Comparison of ENCODE assay signal across 7 cellular contexts in the genomic region with DNA sequence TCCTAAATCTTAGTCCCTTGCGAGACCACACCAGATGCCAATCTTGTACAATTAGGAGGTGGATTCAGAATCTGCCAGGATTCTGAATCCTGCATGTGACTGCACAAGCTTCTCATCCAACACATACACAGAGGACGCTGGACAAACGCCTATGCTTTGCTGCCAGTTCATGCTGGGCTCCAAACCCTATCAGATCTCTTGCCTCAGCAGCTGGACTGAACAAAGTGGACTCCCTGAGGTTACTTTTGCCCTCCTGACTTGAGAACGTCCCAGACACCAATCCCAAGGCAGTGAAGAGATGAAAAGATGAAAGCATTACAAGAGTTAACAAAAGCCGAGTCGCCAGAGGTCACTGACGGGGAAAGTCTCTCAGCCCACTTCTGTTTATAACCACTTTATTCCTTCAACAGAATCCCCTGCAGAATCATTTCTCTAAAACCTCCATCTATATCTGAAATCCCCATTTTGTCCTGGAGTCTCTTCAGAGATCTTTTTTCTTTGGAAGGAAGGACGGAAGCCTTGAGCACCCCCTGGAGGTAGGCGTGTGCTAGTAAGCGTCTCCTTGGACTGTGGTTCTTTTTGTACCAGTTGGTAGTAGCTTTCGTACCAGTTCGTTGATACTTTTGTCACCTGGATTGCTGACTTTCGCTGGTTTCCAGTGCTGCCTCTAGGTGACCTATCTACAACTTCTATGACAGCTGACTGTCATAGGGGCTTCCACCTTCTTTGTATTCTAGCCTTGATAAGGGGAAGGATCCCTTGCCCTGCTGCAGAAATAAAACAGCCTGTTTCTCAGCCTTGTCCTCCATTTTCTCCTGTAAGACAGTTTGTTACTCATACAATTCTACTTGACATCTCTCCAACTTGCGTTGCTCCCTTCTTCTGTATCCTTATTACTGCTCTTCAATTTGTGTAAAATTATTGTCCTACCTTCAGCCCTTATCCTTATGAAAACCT. TPM values are rescaled to one million over a fixed set of nuclear protein-coding genes. Genes with fewer than 3 reads are reported as not detected.
DNase-seq lines count a peak whose midpoint lies in the region; ATAC-seq, FAIRE-seq and TF ChIP-seq lines count a peak whose summit lies in the region.

No MANE protein-coding gene starts in this region.

- peak overlapping the region; percentile 29 for H3K4me3 ChIP-seq in brain microvascular endothelial cell (ENCODE audit: low read depth, low read length)

- peak overlapping the region; percentile 73 for H3K27ac Mint-ChIP-seq in T-helper 2 cell treated with Interferon-gamma antibody and Interleukin-4, amounts not matched to agents 5 μg/mL and 100 μg/mL, for 36 hours

- no peak for TF ChIP-seq POLR2A in GM12891 (IDR thresholded peaks at IDR 0.05; ENCODE audit: low read depth, low read length)

- TF ChIP-seq CTCF in brain microvascular endothelial cell (IDR thresholded peaks at IDR 0.05; ENCODE audit: low read depth, low read length, missing control alignments) = peak; percentile 97

- DNase-seq in GM12891 (ENCODE audit: insufficient read length, low spot score) (no peak), NCI-H146 (lab: John Stamatoyannopoulos, UW) (peak; percentile 70), brain microvascular endothelial cell (peak; percentile 61), iPS-NIHi11 (ENCODE audit: low spot score) (peak; percentile 83), smooth muscle cell of the brain vasculature (ENCODE audit: low read depth, low spot score) (peak; percentile 55)
- DNase-seq in T-helper 2 cell treated with Interferon-gamma antibody and Interleukin-4, amounts not matched to agents 5 μg/mL and 100 μg/mL, for 36 hours (ENCODE audit: low spot score) = peak; percentile 53

- H3K4me1 Mint-ChIP-seq in T-helper 2 cell treated with Interferon-gamma antibody and Interleukin-4, amounts not matched to agents 5 μg/mL and 100 μg/mL, for 36 hours (ENCODE audit: low read depth) = peaks cover 19% of the 10 kb centered on the region

- ATAC-seq in HG02678 (IDR thresholded peaks at IDR 0.05; ENCODE audit: unreplicated experiment) = peak; percentile 44

- no peaks in the 10 kb centered on the region for H3K27me3 Mint-ChIP-seq in T-helper 2 cell treated with Interferon-gamma antibody and Interleukin-4, amounts not matched to agents 5 μg/mL and 100 μg/mL, for 36 hours (ENCODE audit: low read depth)

- H3K4me3 Mint-ChIP-seq in T-helper 2 cell treated with Interferon-gamma antibody and Interleukin-4, amounts not matched to agents 5 μg/mL and 100 μg/mL, for 36 hours = peak overlapping the region; percentile 62

- no peaks in the 10 kb centered on the region for H3K9me3 Mint-ChIP-seq in T-helper 2 cell treated with Interferon-gamma antibody and Interleukin-4, amounts not matched to agents 5 μg/mL and 100 μg/mL, for 36 hours

- H3K36me3 Mint-ChIP-seq in T-helper 2 cell treated with Interferon-gamma antibody and Interleukin-4, amounts not matched to agents 5 μg/mL and 100 μg/mL, for 36 hours (ENCODE audit: low read depth) = no peaks in the 10 kb centered on the region

- H3K36me3 ChIP-seq in brain microvascular endothelial cell (replicated peaks) = no peaks in the 10 kb centered on the region

- H3K27ac ChIP-seq in brain microvascular endothelial cell = no peak overlapping the region

- peak; percentile 89 for FAIRE-seq in GM12891 (lab: Jason Lieb, UNC)

- no peaks in the 10 kb centered on the region for H3K27me3 ChIP-seq in brain microvascular endothelial cell (replicated peaks)

- in situ Hi-C loops in brain microvascular endothelial cell (cut with HindIII; ENCODE audit: low pct_ligation_motif_present, low sequenced_read_pairs) = loop anchor here (25.0 kb wide), 1 partner anchor 181 kb away; no protein-coding TSS in a partner anchor

TF ChIP-seq in GM12891, 5 proteins besides CTCF, POLR2A, EP300 and RAD21:
- TF ChIP-seq SPI1 (IDR thresholded peaks at IDR 0.05; ENCODE audit: low read depth, low read length) = no peak
- no peak for TF ChIP-seq POLR2AphosphoS5 (IDR thresholded peaks at IDR 0.05; ENCODE audit: low read depth, low read length)
- TF ChIP-seq POU2F2 (IDR thresholded peaks at IDR 0.05; ENCODE audit: low read depth, low read length) = no peak
- no peak for TF ChIP-seq TAF1 (IDR thresholded peaks at IDR 0.05; ENCODE audit: low read depth, low read length)
- no peak for TF ChIP-seq PAX5 (IDR thresholded peaks at IDR 0.05; ENCODE audit: insufficient read depth, low read length, severe bottlenecking)

RNA-seq across cellular contexts. Expression of a gene that starts 26.1 kb away (rescaled TPM):
- polyA plus RNA-seq in GM12891 (2012; ENCODE audit: low read depth, missing spikeins) = 46.1 TPM
